ENCODE assay signal across 8 cellular contexts in genomic region chr1:29033829-29034466, GRCh38.
DNase-seq lines count a peak whose midpoint lies in the region; ATAC-seq, FAIRE-seq and TF ChIP-seq lines count a peak whose summit lies in the region.

No MANE protein-coding gene starts in this region.

- no peak overlapping the region for H3K9ac ChIP-seq in OCI-LY1 (ENCODE audit: low read length)

- no peaks in the 10 kb centered on the region for H3K9me3 ChIP-seq in OCI-LY1 (ENCODE audit: low read length)

- H3K27ac Mint-ChIP-seq in mesothelial cell of epicardium: no peak overlapping the region

- H3K4me3 ChIP-seq in OCI-LY1 (ENCODE audit: low read depth, low read length, poor library complexity, severe bottlenecking) (no peak overlapping the region), dorsolateral prefrontal cortex (no peak overlapping the region)

- intact Hi-C loops in dorsolateral prefrontal cortex (cut with DNase I): loop anchor here (2.0 to 10.0 kb wide), 5 partner anchors 151 to 249 kb away; no protein-coding TSS in a partner anchor

- H3K9me2 ChIP-seq in OCI-LY1 (ENCODE audit: low read depth, low read length): no peaks in the 10 kb centered on the region

- H3K27me3 ChIP-seq in OCI-LY1 (ENCODE audit: insufficient read depth, low read length): no peaks in the 10 kb centered on the region
- no peaks in the 10 kb centered on the region for H3K27me3 ChIP-seq in dorsolateral prefrontal cortex

- ATAC-seq in GM21529 (IDR thresholded peaks at IDR 0.05; ENCODE audit: unreplicated experiment) (no peak), HG02852 (IDR thresholded peaks at IDR 0.05; ENCODE audit: unreplicated experiment) (no peak)

- DNase-seq in D721Med (ENCODE audit: insufficient read length, low spot score) (no peak), HT1080 (ENCODE audit: low read depth) (peak; percentile 58), dorsolateral prefrontal cortex (no peak), mesothelial cell of epicardium (ENCODE audit: low spot score in 2 of 2, unreplicated experiment in 2 of 2) (no peak)
- DNase-seq in activated naive CD4-positive, alpha-beta T cell treated with Interleukin-2 at 50 U/mL for 16 hours: no peak

- peaks cover 65% of the 10 kb centered on the region for H3K36me3 ChIP-seq in OCI-LY1 (ENCODE audit: insufficient read depth, low read length)

- no peak overlapping the region for H3K4me3 Mint-ChIP-seq in mesothelial cell of epicardium

- peaks cover 6% of the 10 kb centered on the region; the same call in 1 of the 2 replicates for H3F3A ChIP-seq in OCI-LY1 (ENCODE audit: insufficient read depth, low read length)

- H3K4me1 Mint-ChIP-seq in mesothelial cell of epicardium: peaks cover 6% of the 10 kb centered on the region

- no peak overlapping the region for H2AFZ ChIP-seq in OCI-LY1 (ENCODE audit: low read length)

- H3K36me3 Mint-ChIP-seq in mesothelial cell of epicardium: peaks cover 8% of the 10 kb centered on the region

- H3K9me3 Mint-ChIP-seq in mesothelial cell of epicardium: no peaks in the 10 kb centered on the region

- H3K27ac ChIP-seq in OCI-LY1 (ENCODE audit: low read depth, low read length, poor library complexity, severe bottlenecking): no peak overlapping the region
- no peak overlapping the region for H3K27ac ChIP-seq in dorsolateral prefrontal cortex

- FAIRE-seq in D721Med (lab: Jason Lieb, UNC): peak; percentile 76

- H3K4me1 ChIP-seq in OCI-LY1 (ENCODE audit: insufficient read depth, low read length, severe bottlenecking): no peaks in the 10 kb centered on the region

- H3K4me2 ChIP-seq in OCI-LY1 (ENCODE audit: low read length): no peak overlapping the region

- H4K20me1 ChIP-seq in OCI-LY1 (ENCODE audit: insufficient read depth, low read length): no peaks in the 10 kb centered on the region

- H3K79me2 ChIP-seq in OCI-LY1 (ENCODE audit: insufficient read depth, low read length): no peaks in the 10 kb centered on the region

- peak; percentile 77 for TF ChIP-seq CTCF in D721Med (IDR thresholded peaks at IDR 0.05; ENCODE audit: insufficient read depth, missing control alignments)
- peak; percentile 76 for TF ChIP-seq CTCF in OCI-LY1 (IDR thresholded peaks at IDR 0.05; ENCODE audit: low read length)
- TF ChIP-seq CTCF in dorsolateral prefrontal cortex (IDR thresholded peaks at IDR 0.05 in 54 of 56, conservative IDR thresholded peaks at IDR 0.05 in 2 of 56; ENCODE audit: low read depth in 1 of 56, partially characterized antibody in 56 of 56): peak; percentile 41 to 93 (median 77)
- peak; percentile 77 for TF ChIP-seq CTCF in mesothelial cell of epicardium (IDR thresholded peaks at IDR 0.05; ENCODE audit: unreplicated experiment)

- no peaks in the 10 kb centered on the region for H3K27me3 Mint-ChIP-seq in mesothelial cell of epicardium (ENCODE audit: low read depth)
